In the genomic region with DNA sequence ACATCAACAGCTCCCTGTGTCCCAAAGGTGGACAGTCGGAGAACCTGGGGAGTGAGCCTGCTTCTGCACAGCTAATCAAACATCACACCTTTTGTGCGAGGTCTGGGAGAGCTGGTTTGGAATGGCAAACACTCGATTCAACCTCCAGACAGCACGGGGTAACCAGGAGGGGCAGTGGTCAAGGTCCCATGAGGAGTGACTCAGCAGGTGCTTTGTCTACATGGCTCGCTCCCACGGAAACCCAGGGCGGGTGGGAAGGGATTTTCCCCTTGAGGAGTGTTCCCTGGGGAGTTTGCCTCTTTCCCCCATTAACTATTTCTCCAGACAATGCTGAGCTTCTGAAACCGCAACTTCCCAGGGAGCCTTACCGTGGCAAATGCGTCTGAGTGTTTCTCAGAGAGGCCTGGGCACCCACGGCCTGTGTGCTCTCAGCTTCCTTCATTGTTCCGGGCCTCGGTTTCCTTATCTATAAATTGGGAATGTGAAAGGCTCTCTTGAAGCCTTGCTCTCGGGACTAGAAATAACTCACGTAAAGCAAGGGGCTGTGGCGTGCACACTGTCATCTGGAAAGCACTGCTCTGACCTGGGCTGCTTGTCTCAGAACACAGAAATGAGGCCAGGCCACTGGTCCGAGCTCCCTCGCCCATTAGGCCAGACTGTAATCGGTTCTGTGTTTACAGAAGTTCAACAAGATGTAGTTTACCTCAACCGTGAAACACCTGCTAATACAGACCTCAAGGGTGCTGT, we compare ENCODE assay signal across 1 cellular context.
TF ChIP-seq lines count a peak whose summit lies in the region.

No MANE protein-coding gene starts in this region.

TF ChIP-seq in HepG2, 621 proteins besides CTCF, POLR2A, EP300 and RAD21 (continued from another document and continues in another):
- no peak for TF ChIP-seq ZHX1 (CRISPR knock-in tag; IDR thresholded peaks at IDR 0.05; ENCODE audit: low read depth)
- TF ChIP-seq, protein P1, sequence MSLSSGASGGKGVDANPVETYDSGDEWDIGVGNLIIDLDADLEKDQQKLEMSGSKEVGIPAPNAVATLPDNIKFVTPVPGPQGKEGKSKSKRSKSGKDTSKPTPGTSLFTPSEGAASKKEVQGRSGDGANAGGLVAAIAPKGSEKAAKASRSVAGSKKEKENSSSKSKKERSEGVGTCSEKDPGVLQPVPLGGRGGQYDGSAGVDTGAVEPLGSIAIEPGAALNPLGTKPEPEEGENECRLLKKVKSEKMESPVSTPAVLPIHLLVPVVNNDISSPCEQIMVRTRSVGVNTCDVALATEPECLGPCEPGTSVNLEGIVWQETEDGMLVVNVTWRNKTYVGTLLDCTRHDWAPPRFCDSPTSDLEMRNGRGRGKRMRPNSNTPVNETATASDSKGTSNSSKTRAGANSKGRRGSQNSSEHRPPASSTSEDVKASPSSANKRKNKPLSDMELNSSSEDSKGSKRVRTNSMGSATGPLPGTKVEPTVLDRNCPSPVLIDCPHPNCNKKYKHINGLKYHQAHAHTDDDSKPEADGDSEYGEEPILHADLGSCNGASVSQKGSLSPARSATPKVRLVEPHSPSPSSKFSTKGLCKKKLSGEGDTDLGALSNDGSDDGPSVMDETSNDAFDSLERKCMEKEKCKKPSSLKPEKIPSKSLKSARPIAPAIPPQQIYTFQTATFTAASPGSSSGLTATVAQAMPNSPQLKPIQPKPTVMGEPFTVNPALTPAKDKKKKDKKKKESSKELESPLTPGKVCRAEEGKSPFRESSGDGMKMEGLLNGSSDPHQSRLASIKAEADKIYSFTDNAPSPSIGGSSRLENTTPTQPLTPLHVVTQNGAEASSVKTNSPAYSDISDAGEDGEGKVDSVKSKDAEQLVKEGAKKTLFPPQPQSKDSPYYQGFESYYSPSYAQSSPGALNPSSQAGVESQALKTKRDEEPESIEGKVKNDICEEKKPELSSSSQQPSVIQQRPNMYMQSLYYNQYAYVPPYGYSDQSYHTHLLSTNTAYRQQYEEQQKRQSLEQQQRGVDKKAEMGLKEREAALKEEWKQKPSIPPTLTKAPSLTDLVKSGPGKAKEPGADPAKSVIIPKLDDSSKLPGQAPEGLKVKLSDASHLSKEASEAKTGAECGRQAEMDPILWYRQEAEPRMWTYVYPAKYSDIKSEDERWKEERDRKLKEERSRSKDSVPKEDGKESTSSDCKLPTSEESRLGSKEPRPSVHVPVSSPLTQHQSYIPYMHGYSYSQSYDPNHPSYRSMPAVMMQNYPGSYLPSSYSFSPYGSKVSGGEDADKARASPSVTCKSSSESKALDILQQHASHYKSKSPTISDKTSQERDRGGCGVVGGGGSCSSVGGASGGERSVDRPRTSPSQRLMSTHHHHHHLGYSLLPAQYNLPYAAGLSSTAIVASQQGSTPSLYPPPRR (CRISPR knock-in tag; IDR thresholded peaks at IDR 0.05; ENCODE audit: borderline replicate concordance) = peak; percentile 87
- no peak for TF ChIP-seq TAF15 (IDR thresholded peaks at IDR 0.05; ENCODE audit: low read depth, low read length, poor library complexity, severe bottlenecking)
- peak; percentile 83; the same call in 1 of the 2 replicates for TF ChIP-seq RXRB (CRISPR knock-in tag; IDR thresholded peaks at IDR 0.05; ENCODE audit: borderline replicate concordance)
- TF ChIP-seq ELF4 (CRISPR knock-in tag; IDR thresholded peaks at IDR 0.05; ENCODE audit: borderline replicate concordance) = no peak
- no peak for TF ChIP-seq SIN3B (IDR thresholded peaks at IDR 0.05; ENCODE audit: low read length)
- TF ChIP-seq SMAD3 (CRISPR knock-in tag; IDR thresholded peaks at IDR 0.05) = no peak
- no peak for TF ChIP-seq CEBPB (IDR thresholded peaks at IDR 0.05; ENCODE audit: borderline replicate concordance, low read depth, low read length)
- TF ChIP-seq, protein P2, sequence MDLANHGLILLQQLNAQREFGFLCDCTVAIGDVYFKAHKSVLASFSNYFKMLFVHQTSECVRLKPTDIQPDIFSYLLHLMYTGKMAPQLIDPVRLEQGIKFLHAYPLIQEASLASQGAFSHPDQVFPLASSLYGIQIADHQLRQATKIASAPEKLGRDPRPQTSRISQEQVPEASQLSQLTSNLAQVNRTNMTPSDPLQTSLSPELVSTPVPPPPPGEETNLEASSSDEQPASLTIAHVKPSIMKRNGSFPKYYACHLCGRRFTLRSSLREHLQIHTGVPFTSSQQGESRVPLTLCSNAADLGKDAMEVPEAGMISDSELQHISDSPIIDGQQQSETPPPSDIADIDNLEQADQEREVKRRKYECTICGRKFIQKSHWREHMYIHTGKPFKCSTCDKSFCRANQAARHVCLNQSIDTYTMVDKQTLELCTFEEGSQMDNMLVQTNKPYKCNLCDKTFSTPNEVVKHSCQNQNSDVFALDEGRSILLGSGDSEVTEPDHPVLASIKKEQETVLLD (CRISPR knock-in tag; IDR thresholded peaks at IDR 0.05; ENCODE audit: low read depth) = no peak
- TF ChIP-seq RFX5 (IDR thresholded peaks at IDR 0.05; ENCODE audit: low read depth, low read length) = no peak
- TF ChIP-seq CBX5 (CRISPR knock-in tag; IDR thresholded peaks at IDR 0.05; ENCODE audit: borderline replicate concordance) = no peak
- no peak for TF ChIP-seq TCF12 (IDR thresholded peaks at IDR 0.05)
- TF ChIP-seq TCF12 (CRISPR knock-in tag; IDR thresholded peaks at IDR 0.05) = no peak
- no peak for TF ChIP-seq POGK (CRISPR knock-in tag; conservative IDR thresholded peaks at IDR 0.05)
- TF ChIP-seq KAT2B (IDR thresholded peaks at IDR 0.05; ENCODE audit: borderline replicate concordance, low read depth, low read length) = no peak
- TF ChIP-seq PAF1 (CRISPR knock-in tag; IDR thresholded peaks at IDR 0.05) = no peak
- TF ChIP-seq, protein P3, sequence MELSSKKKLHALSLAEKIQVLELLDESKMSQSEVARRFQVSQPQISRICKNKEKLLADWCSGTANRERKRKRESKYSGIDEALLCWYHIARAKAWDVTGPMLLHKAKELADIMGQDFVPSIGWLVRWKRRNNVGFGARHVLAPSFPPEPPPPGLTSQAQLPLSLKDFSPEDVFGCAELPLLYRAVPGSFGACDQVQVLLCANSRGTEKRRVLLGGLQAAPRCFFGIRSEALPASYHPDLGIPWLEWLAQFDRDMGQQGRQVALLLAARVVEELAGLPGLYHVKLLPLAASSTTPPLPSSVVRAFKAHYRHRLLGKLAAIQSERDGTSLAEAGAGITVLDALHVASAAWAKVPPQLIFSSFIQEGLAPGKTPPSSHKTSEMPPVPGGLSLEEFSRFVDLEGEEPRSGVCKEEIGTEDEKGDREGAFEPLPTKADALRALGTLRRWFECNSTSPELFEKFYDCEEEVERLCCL (CRISPR knock-in tag; IDR thresholded peaks at IDR 0.05; ENCODE audit: borderline replicate concordance) = no peak
- TF ChIP-seq, protein P4, sequence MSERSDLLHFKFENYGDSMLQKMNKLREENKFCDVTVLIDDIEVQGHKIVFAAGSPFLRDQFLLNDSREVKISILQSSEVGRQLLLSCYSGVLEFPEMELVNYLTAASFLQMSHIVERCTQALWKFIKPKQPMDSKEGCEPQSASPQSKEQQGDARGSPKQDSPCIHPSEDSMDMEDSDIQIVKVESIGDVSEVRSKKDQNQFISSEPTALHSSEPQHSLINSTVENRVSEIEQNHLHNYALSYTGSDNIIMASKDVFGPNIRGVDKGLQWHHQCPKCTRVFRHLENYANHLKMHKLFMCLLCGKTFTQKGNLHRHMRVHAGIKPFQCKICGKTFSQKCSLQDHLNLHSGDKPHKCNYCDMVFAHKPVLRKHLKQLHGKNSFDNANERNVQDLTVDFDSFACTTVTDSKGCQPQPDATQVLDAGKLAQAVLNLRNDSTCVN (CRISPR knock-in tag; IDR thresholded peaks at IDR 0.05; ENCODE audit: borderline replicate concordance) = no peak
- TF ChIP-seq ZNF3 (CRISPR knock-in tag; IDR thresholded peaks at IDR 0.05) = no peak
- TF ChIP-seq, protein P5, sequence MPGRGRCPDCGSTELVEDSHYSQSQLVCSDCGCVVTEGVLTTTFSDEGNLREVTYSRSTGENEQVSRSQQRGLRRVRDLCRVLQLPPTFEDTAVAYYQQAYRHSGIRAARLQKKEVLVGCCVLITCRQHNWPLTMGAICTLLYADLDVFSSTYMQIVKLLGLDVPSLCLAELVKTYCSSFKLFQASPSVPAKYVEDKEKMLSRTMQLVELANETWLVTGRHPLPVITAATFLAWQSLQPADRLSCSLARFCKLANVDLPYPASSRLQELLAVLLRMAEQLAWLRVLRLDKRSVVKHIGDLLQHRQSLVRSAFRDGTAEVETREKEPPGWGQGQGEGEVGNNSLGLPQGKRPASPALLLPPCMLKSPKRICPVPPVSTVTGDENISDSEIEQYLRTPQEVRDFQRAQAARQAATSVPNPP (CRISPR knock-in tag; IDR thresholded peaks at IDR 0.05) = no peak
- no peak for TF ChIP-seq MLLT10 (CRISPR knock-in tag; IDR thresholded peaks at IDR 0.05)
- no peak for TF ChIP-seq STAT6 (CRISPR knock-in tag; IDR thresholded peaks at IDR 0.05; ENCODE audit: borderline replicate concordance)
- no peak for TF ChIP-seq RFXANK (CRISPR knock-in tag; IDR thresholded peaks at IDR 0.05)
- TF ChIP-seq TOE1 (CRISPR knock-in tag; IDR thresholded peaks at IDR 0.05) = no peak
- no peak for TF ChIP-seq ATF5 (CRISPR knock-in tag; IDR thresholded peaks at IDR 0.05; ENCODE audit: low read depth)
- no peak for TF ChIP-seq ZNF280D (CRISPR knock-in tag; IDR thresholded peaks at IDR 0.05)
- peak; percentile 77 for TF ChIP-seq NCOA2 (CRISPR knock-in tag; IDR thresholded peaks at IDR 0.05)
- TF ChIP-seq PHF21A (CRISPR knock-in tag; IDR thresholded peaks at IDR 0.05) = 0 out of 2 replicates have a peak, but pooled peaks have one; percentile 47
- TF ChIP-seq HDAC1 (CRISPR knock-in tag; IDR thresholded peaks at IDR 0.05) = peak; percentile 79
- peak; percentile 49; the same call in 1 of the 2 replicates for TF ChIP-seq IRF2 (CRISPR knock-in tag; IDR thresholded peaks at IDR 0.05)
